ENCODE assay signal across 14 cellular contexts in genomic region chr6:142698751-142699150, GRCh38.
DNase-seq lines count a peak whose midpoint lies in the region; ATAC-seq and TF ChIP-seq lines count a peak whose summit lies in the region.
"Had no signal": no experiment of that assay in that cellular context is flagged by ENCODE, and none has a peak within 500 bp of the region (broad histone marks: within the 10 kb centered on the region; RNA-seq: fewer than 3 reads in every experiment).

No MANE protein-coding gene starts in this region.

- H3K9ac ChIP-seq in MM.1S (ENCODE audit: low read length), result no peak overlapping the region

- H2AFZ ChIP-seq in MM.1S (ENCODE audit: low read length), result no peak overlapping the region

- H3F3A ChIP-seq in MM.1S (ENCODE audit: insufficient read depth, low read length), result no peaks in the 10 kb centered on the region

- H3K27ac ChIP-seq in RWPE2 (ENCODE audit: poor library complexity, severe bottlenecking) (no peak overlapping the region), MM.1S (ENCODE audit: low read length) (no peak overlapping the region)
- H3K27ac ChIP-seq: upper lobe of right lung had no signal

- no peaks in the 10 kb centered on the region for H4K20me1 ChIP-seq in MM.1S (ENCODE audit: insufficient read depth, low read length)

- no peak overlapping the region for H3K4me2 ChIP-seq in MM.1S (ENCODE audit: low read depth, low read length)

- H3K27ac Mint-ChIP-seq in type B pancreatic cell, result no peak overlapping the region
- H3K27ac Mint-ChIP-seq: activated naive CD8-positive, alpha-beta T cell had no signal

- no peaks in the 10 kb centered on the region for H3K9me3 ChIP-seq in RWPE2 (ENCODE audit: severe bottlenecking)
- H3K9me3 ChIP-seq in MM.1S (replicated peaks; ENCODE audit: insufficient read depth, low read length), result no peaks in the 10 kb centered on the region
- H3K9me3 ChIP-seq: upper lobe of right lung had no signal

- ATAC-seq in RWPE2 (ENCODE audit: low read depth) (no peak), HG03571 (IDR thresholded peaks at IDR 0.05; ENCODE audit: unreplicated experiment) (no peak)
- ATAC-seq: left ventricle myocardium superior, upper lobe of right lung had no signal

- TF ChIP-seq CTCF in RWPE2 (IDR thresholded peaks at IDR 0.05; ENCODE audit: poor library complexity, severe bottlenecking) (peak; percentile 10), epithelial cell of esophagus (IDR thresholded peaks at IDR 0.05; ENCODE audit: insufficient read depth, low read depth, low read length, missing control alignments) (peak; percentile 35), type B pancreatic cell (conservative IDR thresholded peaks at IDR 0.05) (peak; percentile 45), MM.1S (IDR thresholded peaks at IDR 0.05; ENCODE audit: low read length) (no peak)

- no peaks in the 10 kb centered on the region for H3K79me2 ChIP-seq in MM.1S (ENCODE audit: low read length)

- H3K36me3 Mint-ChIP-seq in type B pancreatic cell, result no peaks in the 10 kb centered on the region
- H3K36me3 Mint-ChIP-seq: activated naive CD8-positive, alpha-beta T cell had no signal

- H3K9me2 ChIP-seq in MM.1S (replicated peaks; ENCODE audit: insufficient read depth, low read length), result no peaks in the 10 kb centered on the region

- H3K9me3 Mint-ChIP-seq in type B pancreatic cell, result no peaks in the 10 kb centered on the region

- no peaks in the 10 kb centered on the region for H3K27me3 ChIP-seq in RWPE2 (ENCODE audit: insufficient read depth, poor library complexity, severe bottlenecking)
- no peaks in the 10 kb centered on the region for H3K27me3 ChIP-seq in MM.1S (replicated peaks; ENCODE audit: insufficient read depth, low read length)
- H3K27me3 ChIP-seq: upper lobe of right lung had no signal

- no peaks in the 10 kb centered on the region for H3K36me3 ChIP-seq in RWPE2 (ENCODE audit: low read depth)
- no peaks in the 10 kb centered on the region for H3K36me3 ChIP-seq in MM.1S (replicated peaks; ENCODE audit: insufficient read depth, low read length)
- H3K36me3 ChIP-seq: upper lobe of right lung had no signal

- DNase-seq in SIG-M5 treated with dmso at 0.1 percent for 504 hours (lab: John Stamatoyannopoulos, UW; ENCODE audit: unreplicated experiment) (peak; percentile 16), SIG-M5 (lab: John Stamatoyannopoulos, UW) (no peak), RWPE2 (ENCODE audit: low spot score) (no peak), epithelial cell of esophagus (ENCODE audit: low read depth) (peak; percentile 18), type B pancreatic cell (ENCODE audit: extremely low spot score, unreplicated experiment) (no peak), MM.1S (no peak), NK-92 (lab: John Stamatoyannopoulos, UW; ENCODE audit: unreplicated experiment) (no peak)
- DNase-seq: DMS79 treated with DMSO at 0.1 percent for 48 hours, left ventricle myocardium superior, OCI-M1, T-helper 9 cell, upper lobe of right lung had no signal

- H3K4me3 ChIP-seq in RWPE2 (ENCODE audit: severe bottlenecking) (no peak overlapping the region), epithelial cell of esophagus (ENCODE audit: low read length) (no peak overlapping the region), MM.1S (ENCODE audit: low read length) (no peak overlapping the region)
- H3K4me3 ChIP-seq: upper lobe of right lung had no signal

- H3K4me3 Mint-ChIP-seq in type B pancreatic cell, result no peak overlapping the region
- H3K4me3 Mint-ChIP-seq: activated naive CD8-positive, alpha-beta T cell had no signal

- peaks cover 13% of the 10 kb centered on the region for H3K4me1 ChIP-seq in RWPE2 (ENCODE audit: insufficient read depth, poor library complexity, severe bottlenecking)
- H3K4me1 ChIP-seq in MM.1S (ENCODE audit: low read length), result no peaks in the 10 kb centered on the region

- H3K4me1 Mint-ChIP-seq in type B pancreatic cell (ENCODE audit: unreplicated experiment), result peaks cover 17% of the 10 kb centered on the region

- H3K27me3 Mint-ChIP-seq in type B pancreatic cell, result peaks cover 3% of the 10 kb centered on the region
- H3K27me3 Mint-ChIP-seq: activated naive CD8-positive, alpha-beta T cell had no signal

Comparison
In these comparisons a context has a peak if more than half of its experiments do, and no peak if none do; other contexts are left out.
1. DNase-seq: peak in SIG-M5 treated with dmso at 0.1 percent for 504 hours (single experiment) and epithelial cell of esophagus (single experiment); none in SIG-M5 (single experiment), RWPE2 (single experiment), type B pancreatic cell (single experiment), MM.1S (single experiment) and NK-92 (single experiment).